In genomic region chr4:1512738-1513660, GRCh38 we compare ENCODE assay signal across 8 cellular contexts.
DNase-seq lines count a peak whose midpoint lies in the region; ATAC-seq and FAIRE-seq lines count a peak whose summit lies in the region.

No MANE protein-coding gene starts in this region.

- no peaks in the 10 kb centered on the region for H3K36me3 ChIP-seq in SK-N-MC (ENCODE audit: insufficient read depth, low read length)

- peak; percentile 35 to 69 for ATAC-seq in activated naive CD4-positive, alpha-beta T cell treated with anti-CD3 and anti-CD28 coated beads, Interleukin-2, amount 50 U/mL, for 72 hours
- ATAC-seq in HG02884 (IDR thresholded peaks at IDR 0.05; ENCODE audit: unreplicated experiment) (no peak), HG03025 (IDR thresholded peaks at IDR 0.05; ENCODE audit: low FRiP score, unreplicated experiment) (no peak)

- H3K9me3 Mint-ChIP-seq in activated naive CD4-positive, alpha-beta T cell treated with anti-CD3 and anti-CD28 coated beads, Interleukin-2, amount 50 U/mL, for 72 hours, result no peaks in the 10 kb centered on the region

- H3K27ac ChIP-seq in SK-N-MC, result no peak overlapping the region

- no peak for FAIRE-seq in RCC 7860 (lab: Jason Lieb, UNC)

- H3K27ac Mint-ChIP-seq in activated naive CD4-positive, alpha-beta T cell treated with anti-CD3 and anti-CD28 coated beads, Interleukin-2, amount 50 U/mL, for 72 hours, result no peak overlapping the region

- H3K9me3 ChIP-seq in SK-N-MC (ENCODE audit: low read depth, low read length) (no peaks in the 10 kb centered on the region), iPS-18c (ENCODE audit: control insufficient read depth, insufficient read depth, low read length) (no peaks in the 10 kb centered on the region)

- peak; percentile 12 for DNase-seq in EH (ENCODE audit: low read depth)
- DNase-seq in SK-N-MC (ENCODE audit: low read depth, low spot score), result no peak
- peak in 1 of 2 donors; percentile 73 for DNase-seq in activated naive CD4-positive, alpha-beta T cell treated with anti-CD3 and anti-CD28 coated beads, Interleukin-2, amount 50 U/mL, for 72 hours (ENCODE audit: low spot score in 2 of 2)
- peak; percentile 77 for DNase-seq in stimulated activated CD4-positive, alpha-beta T cell treated with anti-CD3 and anti-CD28 coated beads, Interleukin-15, amount 100 ng/mL, for 24 hours
- DNase-seq in RCC 7860 (ENCODE audit: low spot score), result no peak

- H3K4me3 ChIP-seq in SK-N-MC, result peak overlapping the region; percentile 60
- H3K4me3 ChIP-seq in iPS-18c (ENCODE audit: insufficient read depth, low read depth, low read length), result peak overlapping the region; percentile 41

- H3K36me3 Mint-ChIP-seq in activated naive CD4-positive, alpha-beta T cell treated with anti-CD3 and anti-CD28 coated beads, Interleukin-2, amount 50 U/mL, for 72 hours, result no peaks in the 10 kb centered on the region

- H3K9ac ChIP-seq in SK-N-MC (ENCODE audit: insufficient read length), result no peak overlapping the region

Comparison
In these comparisons a context has a peak if more than half of its experiments do, and no peak if none do; other contexts are left out.
1. DNase-seq: peak in EH (single experiment) and stimulated activated CD4-positive, alpha-beta T cell treated with anti-CD3 and anti-CD28 coated beads, Interleukin-15, amount 100 ng/mL, for 24 hours (single experiment); none in SK-N-MC (single experiment) and RCC 7860 (single experiment).
2. ATAC-seq: peak in activated naive CD4-positive, alpha-beta T cell treated with anti-CD3 and anti-CD28 coated beads, Interleukin-2, amount 50 U/mL, for 72 hours (2 of 2); none in HG02884 (single experiment) and HG03025 (single experiment).